ENCODE assay signal across 13 cellular contexts in genomic region chr16:87954361-87954760, GRCh38. TPM values are rescaled to one million over a fixed set of nuclear protein-coding genes. Genes with fewer than 3 reads are reported as not detected.
DNase-seq lines count a peak whose midpoint lies in the region; ATAC-seq and TF ChIP-seq lines count a peak whose summit lies in the region.
"Had no signal": no experiment of that assay in that cellular context is flagged by ENCODE, and none has a peak within 500 bp of the region (broad histone marks: within the 10 kb centered on the region; RNA-seq: fewer than 3 reads in every experiment).

No MANE protein-coding gene starts in this region.

- H3K27me3 Mint-ChIP-seq in activated naive CD4-positive, alpha-beta T cell treated with anti-CD3 and anti-CD28 coated beads, Interleukin-2, amount 10 ng/mL, durations not matched to agents 7 days and 5 days, result no peaks in the 10 kb centered on the region

- H3K9ac ChIP-seq in mammary epithelial cell (ENCODE audit: insufficient read depth, low read length) (peak overlapping the region; percentile 15), mucosa of rectum (ENCODE audit: low read depth in 1 of 2, low read length in 2 of 2) (no peak overlapping the region)

- H3K36me3 ChIP-seq in mammary epithelial cell (ENCODE audit: insufficient read depth, low read length) (peaks cover 5% of the 10 kb centered on the region), mucosa of rectum (ENCODE audit: control insufficient read depth in 2 of 2, insufficient read depth in 2 of 2, low read length in 2 of 2) (peaks cover 0 to 7% of the 10 kb centered on the region in 2 donors), upper lobe of left lung (peaks cover 0 to 12% (median 2%) of the 10 kb centered on the region in 4 donors)

- CTCF ChIA-PET in activated naive CD4-positive, alpha-beta T cell treated with anti-CD3 and anti-CD28 coated beads, Interleukin-2, amount 10 ng/mL, durations not matched to agents 7 days and 5 days (lab: Charles Lee), result interaction anchor here (1.5 kb wide), 1 partner anchor 8 kb away, joined by 4 read pairs; no protein-coding TSS in a partner anchor
- CTCF ChIA-PET in mammary epithelial cell (lab: Charles Lee; ENCODE audit: low non-redundant PET), result no interaction called here

- peaks cover 78% of the 10 kb centered on the region for H3K79me2 ChIP-seq in mammary epithelial cell (ENCODE audit: insufficient read depth, low read length)

- DNase-seq in activated naive CD4-positive, alpha-beta T cell treated with anti-CD3 and anti-CD28 coated beads, Interleukin-2, amount 10 ng/mL, durations not matched to agents 7 days and 5 days, result no peak
- no peak for DNase-seq in activated naive CD4-positive, alpha-beta T cell treated with Interleukin-2 at 50 U/mL for 16 hours
- DNase-seq in mammary epithelial cell, result no peak
- DNase-seq in upper lobe of left lung, result peak in 1 of 2 donors; percentile 53
- no peak for DNase-seq in stimulated activated naive CD4-positive, alpha-beta T cell (lab: John Stamatoyannopoulos, UW)
- DNase-seq: activated gamma-delta T cell treated with Interleukin-2 at 50 U/mL for 16 hours; H9; NCI-H2081 treated with DMSO at 0.1 percent for 48 hours; stimulated activated CD4-positive, alpha-beta T cell treated with anti-CD3 and anti-CD28 coated beads, Interleukin-2, amount 100 ng/mL, for 48 hours had no signal

- peak overlapping the region; percentile 98 for H3K27ac Mint-ChIP-seq in activated naive CD4-positive, alpha-beta T cell treated with anti-CD3 and anti-CD28 coated beads, Interleukin-2, amount 10 ng/mL, durations not matched to agents 7 days and 5 days

- TF ChIP-seq EP300 in upper lobe of left lung (IDR thresholded peaks at IDR 0.05), result no peak

- H2AFZ ChIP-seq in mammary epithelial cell (ENCODE audit: low read depth, low read length), result no peak overlapping the region

- 35% methylated on average over 9 of the region's 14 CpGs for WGBS in mammary epithelial cell (ENCODE audit: low coverage, missing lambda C conversion rate)
- 51 to 57% methylated on average over 12 to 14 of the region's 14 CpGs for WGBS in upper lobe of left lung, 2 donors

- H3K4me1 Mint-ChIP-seq in activated naive CD4-positive, alpha-beta T cell treated with anti-CD3 and anti-CD28 coated beads, Interleukin-2, amount 10 ng/mL, durations not matched to agents 7 days and 5 days, result peaks cover 84% of the 10 kb centered on the region

- no peak overlapping the region for H3K4me3 Mint-ChIP-seq in activated naive CD4-positive, alpha-beta T cell treated with anti-CD3 and anti-CD28 coated beads, Interleukin-2, amount 10 ng/mL, durations not matched to agents 7 days and 5 days

- H3K36me3 Mint-ChIP-seq in activated naive CD4-positive, alpha-beta T cell treated with anti-CD3 and anti-CD28 coated beads, Interleukin-2, amount 10 ng/mL, durations not matched to agents 7 days and 5 days, result peaks cover 37% of the 10 kb centered on the region

- no peak for TF ChIP-seq POLR2A in upper lobe of left lung (IDR thresholded peaks at IDR 0.05)

- H3K27me3 ChIP-seq in mammary epithelial cell (ENCODE audit: insufficient read depth, low read length) (no peaks in the 10 kb centered on the region), mucosa of rectum (ENCODE audit: control insufficient read depth in 2 of 2, insufficient read depth in 2 of 2, low read length in 2 of 2) (no peaks in the 10 kb centered on the region), upper lobe of left lung (no peaks in the 10 kb centered on the region)

- intact Hi-C loops in mammary epithelial cell (cut with micrococcal nuclease), result no loop called here

- H3K4me3 ChIP-seq in mammary epithelial cell (replicated peaks in 1 of 3; ENCODE audit: insufficient read depth in 1 of 3, low read depth in 2 of 3, low read length in 3 of 3) (no peak overlapping the region), mucosa of rectum (ENCODE audit: low read length in 2 of 2) (no peak overlapping the region), upper lobe of left lung (peak overlapping the region in 1 of 4 donors; percentile 18)

- H3K9me3 ChIP-seq in mammary epithelial cell (replicated peaks; ENCODE audit: insufficient read depth, low read length), result no peaks in the 10 kb centered on the region
- H3K9me3 ChIP-seq in mucosa of rectum (ENCODE audit: control insufficient read depth in 2 of 2, low read length in 2 of 2), result no peaks in the 10 kb centered on the region
- H3K9me3 ChIP-seq in upper lobe of left lung, result no peaks in the 10 kb centered on the region

- dilution Hi-C loops in mammary epithelial cell (cut with HindIII; ENCODE audit: low sequenced_read_pairs), result no loop called here

- H4K20me1 ChIP-seq in mammary epithelial cell (ENCODE audit: insufficient read depth, low read length), result no peaks in the 10 kb centered on the region

- no peak overlapping the region for H3K27ac ChIP-seq in mammary epithelial cell (ENCODE audit: insufficient read depth, low read depth, low read length)
- H3K27ac ChIP-seq in mucosa of rectum (ENCODE audit: low read depth in 2 of 2, low read length in 2 of 2), result peak overlapping the region; percentile 66 to 75
- peak overlapping the region; percentile 83 to 98 (median 96) for H3K27ac ChIP-seq in upper lobe of left lung

- ATAC-seq in upper lobe of left lung (ENCODE audit: low FRiP score in 2 of 2) (no peak), HG03139 (IDR thresholded peaks at IDR 0.05; ENCODE audit: unreplicated experiment) (no peak), HG02970 (IDR thresholded peaks at IDR 0.05; ENCODE audit: low FRiP score, unreplicated experiment) (no peak)

- no peak for TF ChIP-seq CTCF in mammary epithelial cell (conservative IDR thresholded peaks at IDR 0.05 in 1 of 2, IDR thresholded peaks at IDR 0.05 in 1 of 2; ENCODE audit: extremely low read depth in 1 of 2, insufficient read depth in 1 of 2, low read depth in 1 of 2, low read length in 2 of 2)
- no peak for TF ChIP-seq CTCF in upper lobe of left lung (IDR thresholded peaks at IDR 0.05)

- H3K4me1 ChIP-seq in mammary epithelial cell (ENCODE audit: insufficient read depth, low read length) (peaks cover 26% of the 10 kb centered on the region), mucosa of rectum (ENCODE audit: control insufficient read depth in 2 of 2, insufficient read depth in 2 of 2, low read length in 2 of 2) (peaks cover 11 to 37% of the 10 kb centered on the region in 2 donors), upper lobe of left lung (peaks cover 49 to 65% (median 58%) of the 10 kb centered on the region in 4 donors)

- peak overlapping the region; percentile 58 for H3K4me2 ChIP-seq in mammary epithelial cell (ENCODE audit: insufficient read depth, low read depth, low read length)

- no peaks in the 10 kb centered on the region for H3K9me3 Mint-ChIP-seq in activated naive CD4-positive, alpha-beta T cell treated with anti-CD3 and anti-CD28 coated beads, Interleukin-2, amount 10 ng/mL, durations not matched to agents 7 days and 5 days
- H3K9me3 Mint-ChIP-seq: H9 had no signal

- in situ Hi-C loops in mammary epithelial cell (cut with MboI; ENCODE audit: low sequenced_read_pairs in 2 of 2), result no loop called here

- no TSS peak for BruUV-seq in mammary epithelial cell (replicated peaks; lab: Mats Ljungman, UMichigan)

RNA-seq across cellular contexts. Expression of gene BANP, which starts 3.1 kb away (rescaled TPM):
- total RNA-seq in mammary epithelial cell (10 to 100 TPM; 12.5 to 18.8 TPM), upper lobe of left lung (10 to 100 TPM; 15.2 to 47.1 (median 24.4) TPM)
- polyA plus RNA-seq in mammary epithelial cell, result 15.3 TPM
- 23.3 TPM for polyA minus RNA-seq in mammary epithelial cell

RNA-seq across cellular contexts. Expression of gene CA5A, which starts 18.0 kb away (rescaled TPM):
- not detected for total RNA-seq in mammary epithelial cell
- not detected for polyA plus RNA-seq in mammary epithelial cell
- not detected for polyA minus RNA-seq in mammary epithelial cell
- total RNA-seq in upper lobe of left lung, result under 1 TPM in 3 of 6 donors, not detected in 3; under 0.01 to 0.20 (median 0.11) TPM
- total RNA-seq: H9; T-helper 1 cell treated with Interleukin-12 subunit alpha and Interleukin-12 subunit beta and Interleukin-4 antibody, amounts not matched to agents 30 ng/mL and 1 ng/mL, for 36 hours had no signal
